In the genomic region with DNA sequence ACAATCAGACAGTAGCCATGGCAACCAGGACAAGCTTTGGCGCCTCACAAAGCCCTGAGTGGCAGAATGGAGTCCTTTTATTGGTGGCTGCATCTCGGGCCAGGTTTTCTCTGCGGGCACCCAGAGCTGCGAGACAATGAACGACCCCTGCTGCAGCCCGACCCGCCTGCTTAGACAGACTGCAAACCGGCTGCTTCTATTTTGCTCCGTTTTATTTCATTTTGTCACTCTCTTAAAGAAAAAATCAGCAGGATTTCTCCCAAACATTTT, we compare ENCODE assay signal across 1 cellular context.
A peak's percentile ranks its signal among the peaks of the same experiment; 100 is the strongest.
TF ChIP-seq lines count a peak whose summit lies in the region.

No MANE protein-coding gene starts in this region.

TF ChIP-seq in HepG2, 621 proteins besides CTCF, POLR2A, EP300 and RAD21 (continued from another document):
- TF ChIP-seq ZBTB33 (CRISPR knock-in tag; IDR thresholded peaks at IDR 0.05) (0 out of 2 replicates have a peak, but pooled peaks have one; percentile 24), ZNF589 (CRISPR knock-in tag; conservative IDR thresholded peaks at IDR 0.05) (no peak), SYNCRIP (IDR thresholded peaks at IDR 0.05; ENCODE audit: insufficient read depth, low read depth, low read length) (no peak)
